8 cellular contexts compared by ENCODE assay signal in the genomic region with DNA sequence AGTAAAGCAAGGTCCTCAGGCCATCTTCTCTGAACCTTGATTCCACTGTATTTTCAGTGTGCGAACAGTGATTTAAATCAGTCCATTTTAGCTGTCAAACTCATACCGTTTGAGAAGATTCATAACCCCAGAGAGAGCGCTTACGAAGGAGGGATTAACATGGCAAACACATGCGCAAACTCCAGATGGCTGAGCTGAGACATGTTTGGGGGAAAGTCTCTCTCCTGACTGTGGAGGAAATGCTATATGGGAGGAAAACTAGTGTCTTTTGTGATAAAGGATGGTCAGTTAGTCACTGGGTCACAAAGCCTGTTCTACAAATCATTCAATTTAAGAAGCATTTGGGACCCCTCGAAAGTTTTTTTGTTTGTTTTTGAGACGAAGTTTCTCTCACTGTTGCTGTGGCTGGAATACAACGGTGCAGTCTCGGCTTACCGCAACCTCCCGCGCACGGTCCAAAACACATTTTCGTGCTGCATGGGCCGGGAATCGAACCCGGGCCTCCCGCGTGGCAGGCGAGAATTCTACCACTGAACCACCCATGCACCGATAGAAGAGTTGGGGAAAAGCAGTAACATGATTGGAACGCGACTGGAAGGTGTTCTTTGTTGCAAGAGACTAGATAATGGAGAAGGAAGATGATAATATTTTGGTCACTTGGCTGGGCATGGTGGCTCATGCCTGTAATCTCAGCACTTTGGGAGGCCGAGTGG. TPM values are rescaled to one million over a fixed set of nuclear protein-coding genes. Genes with fewer than 3 reads are reported as not detected.
DNase-seq lines count a peak whose midpoint lies in the region; ATAC-seq, FAIRE-seq and TF ChIP-seq lines count a peak whose summit lies in the region.

No MANE protein-coding gene starts in this region.

- no peak; the same call in 1 of the 2 replicates for TF ChIP-seq CTCF in HEK293 (tag by site-specific recombination; IDR thresholded peaks at IDR 0.05)

- POLR2A ChIA-PET in HEK293 (lab: Yijun Ruan, JAX), result interaction anchor here (0.7 to 1.0 kb wide), 2 partner anchors 58 to 100 kb away, joined by 3 read pairs; no protein-coding TSS in a partner anchor

- no peaks in the 10 kb centered on the region for H3K36me3 ChIP-seq in HEK293 (ENCODE audit: control insufficient read depth in 2 of 2, insufficient read depth in 1 of 2, low read length in 2 of 2)

- peak; percentile 78 for DNase-seq in D341Med (ENCODE audit: low spot score)
- peak; percentile 76 to 79 for DNase-seq in NCI-H526 (lab: John Stamatoyannopoulos, UW)
- DNase-seq in activated T-cell treated with anti-CD3 and anti-CD28 coated beads, Interleukin-2, amount 50 U/mL, for 48 hours, result peak; percentile 79 to 83
- DNase-seq in glomerular visceral epithelial cell (ENCODE audit: extremely low spot score), result peak; percentile 76
- DNase-seq in renal cortical epithelial cell (ENCODE audit: low read depth), result peak; percentile 70
- no peak for DNase-seq in GM12892 (ENCODE audit: insufficient read length)

- peak overlapping the region; percentile 22 for H3K4me3 ChIP-seq in HEK293 (ENCODE audit: low read depth, low read length)

- no peak for ATAC-seq in HG03175 (IDR thresholded peaks at IDR 0.05; ENCODE audit: unreplicated experiment)

- peak overlapping the region; percentile 55 for H3K27ac ChIP-seq in HEK293 (ENCODE audit: extremely low read depth, low read depth, low read length)

- H3K4me1 ChIP-seq in HEK293 (ENCODE audit: control insufficient read depth, insufficient read depth, low read length), result peaks cover 4% of the 10 kb centered on the region; the same call in 1 of the 2 replicates

- CTCF ChIA-PET in HEK293 (lab: Yijun Ruan, JAX), result interaction anchor here (0.6 to 1.4 kb wide), 3 partner anchors 70 to 131 kb away, joined by 3 to 5 read pairs (median 4); no protein-coding TSS in a partner anchor

- no peak for TF ChIP-seq POLR2A in GM12892 (IDR thresholded peaks at IDR 0.05; ENCODE audit: low read depth, low read length)

- no peaks in the 10 kb centered on the region for H3K9me3 ChIP-seq in HEK293 (ENCODE audit: control insufficient read depth, insufficient read depth, low read depth, low read length)

- no peak for FAIRE-seq in GM12892 (lab: Jason Lieb, UNC)

TF ChIP-seq in HEK293, 187 proteins besides CTCF, POLR2A, EP300 and RAD21 (continues in another document):
- no peak for TF ChIP-seq ZNF302 (tag by site-specific recombination; IDR thresholded peaks at IDR 0.05; ENCODE audit: low read depth)
- TF ChIP-seq, protein P1, sequence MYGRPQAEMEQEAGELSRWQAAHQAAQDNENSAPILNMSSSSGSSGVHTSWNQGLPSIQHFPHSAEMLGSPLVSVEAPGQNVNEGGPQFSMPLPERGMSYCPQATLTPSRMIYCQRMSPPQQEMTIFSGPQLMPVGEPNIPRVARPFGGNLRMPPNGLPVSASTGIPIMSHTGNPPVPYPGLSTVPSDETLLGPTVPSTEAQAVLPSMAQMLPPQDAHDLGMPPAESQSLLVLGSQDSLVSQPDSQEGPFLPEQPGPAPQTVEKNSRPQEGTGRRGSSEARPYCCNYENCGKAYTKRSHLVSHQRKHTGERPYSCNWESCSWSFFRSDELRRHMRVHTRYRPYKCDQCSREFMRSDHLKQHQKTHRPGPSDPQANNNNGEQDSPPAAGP (tag by site-specific recombination; IDR thresholded peaks at IDR 0.05), result no peak
- no peak for TF ChIP-seq YY1 (tag by site-specific recombination; IDR thresholded peaks at IDR 0.05)
- TF ChIP-seq, protein P2, sequence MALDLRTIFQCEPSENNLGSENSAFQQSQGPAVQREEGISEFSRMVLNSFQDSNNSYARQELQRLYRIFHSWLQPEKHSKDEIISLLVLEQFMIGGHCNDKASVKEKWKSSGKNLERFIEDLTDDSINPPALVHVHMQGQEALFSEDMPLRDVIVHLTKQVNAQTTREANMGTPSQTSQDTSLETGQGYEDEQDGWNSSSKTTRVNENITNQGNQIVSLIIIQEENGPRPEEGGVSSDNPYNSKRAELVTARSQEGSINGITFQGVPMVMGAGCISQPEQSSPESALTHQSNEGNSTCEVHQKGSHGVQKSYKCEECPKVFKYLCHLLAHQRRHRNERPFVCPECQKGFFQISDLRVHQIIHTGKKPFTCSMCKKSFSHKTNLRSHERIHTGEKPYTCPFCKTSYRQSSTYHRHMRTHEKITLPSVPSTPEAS (tag by site-specific recombination; IDR thresholded peaks at IDR 0.05), result no peak; the same call in 1 of the 2 replicates
- TF ChIP-seq, protein P3, sequence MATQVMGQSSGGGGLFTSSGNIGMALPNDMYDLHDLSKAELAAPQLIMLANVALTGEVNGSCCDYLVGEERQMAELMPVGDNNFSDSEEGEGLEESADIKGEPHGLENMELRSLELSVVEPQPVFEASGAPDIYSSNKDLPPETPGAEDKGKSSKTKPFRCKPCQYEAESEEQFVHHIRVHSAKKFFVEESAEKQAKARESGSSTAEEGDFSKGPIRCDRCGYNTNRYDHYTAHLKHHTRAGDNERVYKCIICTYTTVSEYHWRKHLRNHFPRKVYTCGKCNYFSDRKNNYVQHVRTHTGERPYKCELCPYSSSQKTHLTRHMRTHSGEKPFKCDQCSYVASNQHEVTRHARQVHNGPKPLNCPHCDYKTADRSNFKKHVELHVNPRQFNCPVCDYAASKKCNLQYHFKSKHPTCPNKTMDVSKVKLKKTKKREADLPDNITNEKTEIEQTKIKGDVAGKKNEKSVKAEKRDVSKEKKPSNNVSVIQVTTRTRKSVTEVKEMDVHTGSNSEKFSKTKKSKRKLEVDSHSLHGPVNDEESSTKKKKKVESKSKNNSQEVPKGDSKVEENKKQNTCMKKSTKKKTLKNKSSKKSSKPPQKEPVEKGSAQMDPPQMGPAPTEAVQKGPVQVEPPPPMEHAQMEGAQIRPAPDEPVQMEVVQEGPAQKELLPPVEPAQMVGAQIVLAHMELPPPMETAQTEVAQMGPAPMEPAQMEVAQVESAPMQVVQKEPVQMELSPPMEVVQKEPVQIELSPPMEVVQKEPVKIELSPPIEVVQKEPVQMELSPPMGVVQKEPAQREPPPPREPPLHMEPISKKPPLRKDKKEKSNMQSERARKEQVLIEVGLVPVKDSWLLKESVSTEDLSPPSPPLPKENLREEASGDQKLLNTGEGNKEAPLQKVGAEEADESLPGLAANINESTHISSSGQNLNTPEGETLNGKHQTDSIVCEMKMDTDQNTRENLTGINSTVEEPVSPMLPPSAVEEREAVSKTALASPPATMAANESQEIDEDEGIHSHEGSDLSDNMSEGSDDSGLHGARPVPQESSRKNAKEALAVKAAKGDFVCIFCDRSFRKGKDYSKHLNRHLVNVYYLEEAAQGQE (tag by site-specific recombination; IDR thresholded peaks at IDR 0.05), result no peak
- TF ChIP-seq, protein P4, sequence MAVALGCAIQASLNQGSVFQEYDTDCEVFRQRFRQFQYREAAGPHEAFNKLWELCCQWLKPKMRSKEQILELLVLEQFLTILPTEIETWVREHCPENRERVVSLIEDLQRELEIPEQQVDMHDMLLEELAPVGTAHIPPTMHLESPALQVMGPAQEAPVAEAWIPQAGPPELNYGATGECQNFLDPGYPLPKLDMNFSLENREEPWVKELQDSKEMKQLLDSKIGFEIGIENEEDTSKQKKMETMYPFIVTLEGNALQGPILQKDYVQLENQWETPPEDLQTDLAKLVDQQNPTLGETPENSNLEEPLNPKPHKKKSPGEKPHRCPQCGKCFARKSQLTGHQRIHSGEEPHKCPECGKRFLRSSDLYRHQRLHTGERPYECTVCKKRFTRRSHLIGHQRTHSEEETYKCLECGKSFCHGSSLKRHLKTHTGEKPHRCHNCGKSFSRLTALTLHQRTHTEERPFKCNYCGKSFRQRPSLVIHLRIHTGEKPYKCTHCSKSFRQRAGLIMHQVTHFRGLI (tag by site-specific recombination; IDR thresholded peaks at IDR 0.05), result no peak
- peak; percentile 82 for TF ChIP-seq ZNF558 (tag by site-specific recombination; IDR thresholded peaks at IDR 0.05)
- TF ChIP-seq SCRT2 (tag by site-specific recombination; IDR thresholded peaks at IDR 0.05), result peak; percentile 80
- TF ChIP-seq GLIS2 (tag by site-specific recombination; IDR thresholded peaks at IDR 0.05), result peak; percentile 77
- no peak for TF ChIP-seq ZNF830 (tag by site-specific recombination; IDR thresholded peaks at IDR 0.05; ENCODE audit: low read depth)
- TF ChIP-seq, protein P5, sequence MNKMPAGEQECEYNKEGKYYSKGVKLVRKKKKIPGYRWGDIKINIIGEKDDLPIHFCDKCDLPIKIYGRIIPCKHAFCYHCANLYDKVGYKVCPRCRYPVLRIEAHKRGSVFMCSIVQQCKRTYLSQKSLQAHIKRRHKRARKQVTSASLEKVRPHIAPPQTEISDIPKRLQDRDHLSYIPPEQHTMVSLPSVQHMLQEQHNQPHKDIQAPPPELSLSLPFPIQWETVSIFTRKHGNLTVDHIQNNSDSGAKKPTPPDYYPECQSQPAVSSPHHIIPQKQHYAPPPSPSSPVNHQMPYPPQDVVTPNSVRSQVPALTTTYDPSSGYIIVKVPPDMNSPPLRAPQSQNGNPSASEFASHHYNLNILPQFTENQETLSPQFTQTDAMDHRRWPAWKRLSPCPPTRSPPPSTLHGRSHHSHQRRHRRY (tag by site-specific recombination; IDR thresholded peaks at IDR 0.05), result no peak
- TF ChIP-seq ZNF707 (tag by site-specific recombination; IDR thresholded peaks at IDR 0.05), result no peak
- TF ChIP-seq HOXD13 (CRISPR knock-in tag; IDR thresholded peaks at IDR 0.05; ENCODE audit: borderline replicate concordance), result no peak
- no peak for TF ChIP-seq ZNF530 (tag by site-specific recombination; IDR thresholded peaks at IDR 0.05; ENCODE audit: low read depth)
- TF ChIP-seq ZNF544 (tag by site-specific recombination; IDR thresholded peaks at IDR 0.05), result no peak
- no peak for TF ChIP-seq ZNF146 (tag by site-specific recombination; IDR thresholded peaks at IDR 0.05)
- TF ChIP-seq, protein P6, sequence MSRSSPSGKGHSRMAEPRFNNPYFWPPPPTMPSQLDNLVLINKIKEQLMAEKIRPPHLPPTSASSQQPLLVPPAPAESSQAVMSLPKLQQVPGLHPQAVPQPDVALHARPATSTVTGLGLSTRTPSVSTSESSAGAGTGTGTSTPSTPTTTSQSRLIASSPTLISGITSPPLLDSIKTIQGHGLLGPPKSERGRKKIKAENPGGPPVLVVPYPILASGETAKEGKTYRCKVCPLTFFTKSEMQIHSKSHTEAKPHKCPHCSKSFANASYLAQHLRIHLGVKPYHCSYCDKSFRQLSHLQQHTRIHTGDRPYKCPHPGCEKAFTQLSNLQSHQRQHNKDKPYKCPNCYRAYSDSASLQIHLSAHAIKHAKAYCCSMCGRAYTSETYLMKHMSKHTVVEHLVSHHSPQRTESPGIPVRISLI (tag by site-specific recombination; IDR thresholded peaks at IDR 0.05), result peak; percentile 98
- TF ChIP-seq ZNF10 (tag by site-specific recombination; IDR thresholded peaks at IDR 0.05), result peak; percentile 65; the same call in 1 of the 2 replicates
- TF ChIP-seq GLIS1 (tag by site-specific recombination; IDR thresholded peaks at IDR 0.05), result peak; percentile 60
- TF ChIP-seq ZNF155 (tag by site-specific recombination; IDR thresholded peaks at IDR 0.05), result no peak
- TF ChIP-seq ZNF792 (tag by site-specific recombination; IDR thresholded peaks at IDR 0.05), result no peak

RNA-seq across cellular contexts. Expression of a gene that starts 58.4 kb away (rescaled TPM):
- 49.0 and 86.1 TPM in 2 replicates for total RNA-seq in renal cortical epithelial cell
- polyA plus RNA-seq in GM12892 (2012; ENCODE audit: missing spikeins), result 0.17 TPM
